Comparison of ENCODE assay signal across 14 cellular contexts in genomic region chr4:106022454-106022853, GRCh38.
DNase-seq lines count a peak whose midpoint lies in the region; ATAC-seq and TF ChIP-seq lines count a peak whose summit lies in the region.
"Had no signal": no experiment of that assay in that cellular context is flagged by ENCODE, and none has a peak within 500 bp of the region (broad histone marks: within the 10 kb centered on the region; RNA-seq: fewer than 3 reads in every experiment).

No MANE protein-coding gene starts in this region.

- 0 out of 2 replicates have a peak overlapping the region, but pooled peaks have one; percentile 18 for H2AFZ ChIP-seq in Loucy (ENCODE audit: low read length)
- H2AFZ ChIP-seq: GM23338 had no signal

- H3K4me2 ChIP-seq in Loucy (ENCODE audit: low read depth, low read length, poor library complexity, severe bottlenecking) = peak overlapping the region; percentile 69
- H3K4me2 ChIP-seq: GM23338 had no signal

- H3K27me3 Mint-ChIP-seq in naive thymus-derived CD8-positive, alpha-beta T cell = peaks cover 0 to 2% (median 0%) of the 10 kb centered on the region in 5 donors
- H3K27me3 Mint-ChIP-seq: CD4-positive, alpha-beta T cell had no signal

- no peaks in the 10 kb centered on the region for H3K9me2 ChIP-seq in Loucy (replicated peaks; ENCODE audit: low read depth, low read length)

- TF ChIP-seq CTCF in Loucy (conservative IDR thresholded peaks at IDR 0.05; ENCODE audit: low read length) = no peak
- no peak for TF ChIP-seq CTCF in gastroesophageal sphincter (IDR thresholded peaks at IDR 0.05)

- H3K9me3 Mint-ChIP-seq in naive thymus-derived CD8-positive, alpha-beta T cell = peaks cover 0 to 11% (median 2%) of the 10 kb centered on the region in 9 donors
- H3K9me3 Mint-ChIP-seq: CD4-positive, alpha-beta T cell had no signal

- H3K4me1 ChIP-seq in Loucy (ENCODE audit: insufficient read depth, low read length, poor library complexity, severe bottlenecking) (peaks cover 67% of the 10 kb centered on the region), gastroesophageal sphincter (peaks cover 0 to 7% (median 0%) of the 10 kb centered on the region in 3 donors)
- H3K4me1 ChIP-seq: BE2C, Caco-2 had no signal

- peak; percentile 7 for ATAC-seq in gastroesophageal sphincter
- peak; percentile 62 for ATAC-seq in left ventricle myocardium superior
- no peak for ATAC-seq in GM18868 (IDR thresholded peaks at IDR 0.05; ENCODE audit: unreplicated experiment)
- ATAC-seq in naive thymus-derived CD8-positive, alpha-beta T cell = no peak
- ATAC-seq: GM23338 had no signal

- peak overlapping the region; percentile 57 for H3K4me3 ChIP-seq in Loucy (ENCODE audit: low read length, poor library complexity, severe bottlenecking)
- H3K4me3 ChIP-seq in gastroesophageal sphincter = no peak overlapping the region
- H3K4me3 ChIP-seq: GM23338 had no signal

- H3K9ac ChIP-seq in Loucy (ENCODE audit: low read depth, low read length, poor library complexity, severe bottlenecking) = peak overlapping the region; percentile 25

- intact Hi-C loops in left ventricle myocardium superior (cut with micrococcal nuclease) = no loop called here

- H3K27me3 ChIP-seq in Loucy (ENCODE audit: insufficient read depth, low read length, poor library complexity, severe bottlenecking) (no peaks in the 10 kb centered on the region), gastroesophageal sphincter (no peaks in the 10 kb centered on the region)
- H3K27me3 ChIP-seq: BE2C had no signal

- no peak overlapping the region for H3K27ac Mint-ChIP-seq in naive thymus-derived CD8-positive, alpha-beta T cell
- H3K27ac Mint-ChIP-seq: CD4-positive, alpha-beta T cell had no signal

- no peak overlapping the region for H3K4me3 Mint-ChIP-seq in naive thymus-derived CD8-positive, alpha-beta T cell
- H3K4me3 Mint-ChIP-seq: CD4-positive, alpha-beta T cell; GM23338 had no signal

- POLR2A ChIA-PET in naive thymus-derived CD8-positive, alpha-beta T cell (lab: Charles Lee) = no interaction called here

- WGBS in gastroesophageal sphincter (ENCODE audit: low coverage in 1 of 2), 2 donors = 100% methylated on average over 1 of the region's 2 CpGs; no CpG with 5 or more reads in 1 of the 2 donors

- H3F3A ChIP-seq in Loucy (ENCODE audit: low read depth) = no peaks in the 10 kb centered on the region; the same call in 1 of the 2 replicates

- H3K36me3 Mint-ChIP-seq in naive thymus-derived CD8-positive, alpha-beta T cell = peaks cover 0 to 5% (median 0%) of the 10 kb centered on the region in 3 donors

- no peaks in the 10 kb centered on the region for H3K79me2 ChIP-seq in Loucy (ENCODE audit: insufficient read depth, low read length)

- no peak overlapping the region for H3K27ac ChIP-seq in gastroesophageal sphincter
- H3K27ac ChIP-seq: C4-2B had no signal

- TF ChIP-seq EP300 in gastroesophageal sphincter (IDR thresholded peaks at IDR 0.05) = no peak

- TF ChIP-seq POLR2A in gastroesophageal sphincter (IDR thresholded peaks at IDR 0.05) = no peak

- H3K4me1 Mint-ChIP-seq in naive thymus-derived CD8-positive, alpha-beta T cell = no peaks in the 10 kb centered on the region
- H3K4me1 Mint-ChIP-seq: GM23338 had no signal

- no peaks in the 10 kb centered on the region for H4K20me1 ChIP-seq in Loucy (ENCODE audit: insufficient read depth, low read length, poor library complexity, severe bottlenecking)

- H3K9me3 ChIP-seq in Loucy (ENCODE audit: insufficient read depth, low read depth, low read length) (peaks cover 4% of the 10 kb centered on the region; the same call in 1 of the 2 replicates), gastroesophageal sphincter (no peaks in the 10 kb centered on the region)
- H3K9me3 ChIP-seq: BE2C, Caco-2 had no signal

- H3K36me3 ChIP-seq in Loucy (ENCODE audit: insufficient read depth, low read length) = no peaks in the 10 kb centered on the region
- no peaks in the 10 kb centered on the region for H3K36me3 ChIP-seq in gastroesophageal sphincter
- H3K36me3 ChIP-seq: BE2C had no signal

- no peak for DNase-seq in left ventricle myocardium superior
- no peak for DNase-seq in naive thymus-derived CD8-positive, alpha-beta T cell
- DNase-seq in NCI-H446 (lab: John Stamatoyannopoulos, UW) = no peak
- DNase-seq: ACHN; BE2C; Caco-2; CD4-positive, alpha-beta T cell; HCEC 1CT; IMR-90 had no signal

Comparison
In these comparisons a context has a peak if more than half of its experiments do, and no peak if none do; other contexts are left out.
1. ATAC-seq: peak in gastroesophageal sphincter (single experiment) and left ventricle myocardium superior (single experiment); none in GM18868 (single experiment) and naive thymus-derived CD8-positive, alpha-beta T cell (0 of 2).